ENCODE assay signal across 25 cellular contexts in genomic region chr10:35152992-35153391, GRCh38.
"Had no signal": no experiment of that assay in that cellular context is flagged by ENCODE, and none has a peak within 500 bp of the region (broad histone marks: within the 10 kb centered on the region; RNA-seq: fewer than 3 reads in every experiment).

No MANE protein-coding gene starts in this region.

- H3K27ac Mint-ChIP-seq: stimulated activated naive CD8-positive, alpha-beta T cell treated with anti-CD3 and anti-CD28 coated beads, Interleukin-15, Interleukin-2, amounts not matched to agents 100 ng/mL and 50 ng/mL, for 24 hours had no signal

- H3K9me3 ChIP-seq: gastrocnemius medialis, left lung, lower lobe of right lung, ovary, sigmoid colon, spleen, thoracic aorta, tibial nerve, upper lobe of right lung, uterus had no signal

- DNase-seq: dermis blood vessel endothelial cell; effector memory CD4-positive, alpha-beta T cell; foreskin fibroblast; gastrocnemius medialis; head of caudate nucleus; hippocampal formation; left cardiac atrium; left lung; lower lobe of right lung; natural killer cell; occipital lobe; ovary; posterior cingulate gyrus; sigmoid colon; spleen; stimulated activated CD4-positive, alpha-beta T cell treated with anti-CD3 and anti-CD28 coated beads, Interleukin-4, amount 100 ng/mL, for 4 hours; upper lobe of right lung; uterus had no signal

- H3K4me1 ChIP-seq: left lung, lower lobe of right lung, upper lobe of right lung, uterus had no signal

- H3K27ac ChIP-seq: epithelial cell of prostate, left lung, lower lobe of right lung, ovary, sigmoid colon, thoracic aorta, tibial nerve, upper lobe of right lung had no signal

- H3K4me3 Mint-ChIP-seq: natural killer cell; stimulated activated memory B cell treated with anti-CD40 and anti-IgM and Interleukin-4, amounts not matched to agents 10 μg/mL and 1 μg/mL and 100 μg/mL, for 72 hours; stimulated activated naive CD8-positive, alpha-beta T cell treated with anti-CD3 and anti-CD28 coated beads, Interleukin-15, Interleukin-2, amounts not matched to agents 100 ng/mL and 50 ng/mL, for 24 hours had no signal

- H3K4me3 ChIP-seq: coronary artery, gastrocnemius medialis, left lung, lower lobe of right lung, ovary, sigmoid colon, spleen, thoracic aorta, tibial nerve, upper lobe of right lung, uterus had no signal

- H3K27me3 Mint-ChIP-seq: stimulated activated memory B cell treated with anti-CD40 and anti-IgM and Interleukin-4, amounts not matched to agents 10 μg/mL and 1 μg/mL and 100 μg/mL, for 72 hours; stimulated activated naive CD8-positive, alpha-beta T cell treated with anti-CD3 and anti-CD28 coated beads, Interleukin-15, Interleukin-2, amounts not matched to agents 100 ng/mL and 50 ng/mL, for 24 hours had no signal

- ATAC-seq: esophagus mucosa; left lung; lower lobe of right lung; natural killer cell; stimulated activated memory B cell treated with anti-CD40 and anti-IgM and Interleukin-4, amounts not matched to agents 10 μg/mL and 1 μg/mL and 100 μg/mL, for 72 hours; upper lobe of right lung had no signal

- H3K36me3 Mint-ChIP-seq: natural killer cell had no signal

- H3K9me3 Mint-ChIP-seq: natural killer cell; stimulated activated memory B cell treated with anti-CD40 and anti-IgM and Interleukin-4, amounts not matched to agents 10 μg/mL and 1 μg/mL and 100 μg/mL, for 72 hours; stimulated activated naive CD8-positive, alpha-beta T cell treated with anti-CD3 and anti-CD28 coated beads, Interleukin-15, Interleukin-2, amounts not matched to agents 100 ng/mL and 50 ng/mL, for 24 hours had no signal

- H3K36me3 ChIP-seq: gastrocnemius medialis, left lung, lower lobe of right lung, ovary, spleen, upper lobe of right lung, uterus had no signal

- H3K27me3 ChIP-seq: gastrocnemius medialis, left lung, ovary, sigmoid colon, spleen, tibial nerve, upper lobe of right lung, uterus had no signal
